Comparison of ENCODE assay signal across 16 cellular contexts in the genomic region with DNA sequence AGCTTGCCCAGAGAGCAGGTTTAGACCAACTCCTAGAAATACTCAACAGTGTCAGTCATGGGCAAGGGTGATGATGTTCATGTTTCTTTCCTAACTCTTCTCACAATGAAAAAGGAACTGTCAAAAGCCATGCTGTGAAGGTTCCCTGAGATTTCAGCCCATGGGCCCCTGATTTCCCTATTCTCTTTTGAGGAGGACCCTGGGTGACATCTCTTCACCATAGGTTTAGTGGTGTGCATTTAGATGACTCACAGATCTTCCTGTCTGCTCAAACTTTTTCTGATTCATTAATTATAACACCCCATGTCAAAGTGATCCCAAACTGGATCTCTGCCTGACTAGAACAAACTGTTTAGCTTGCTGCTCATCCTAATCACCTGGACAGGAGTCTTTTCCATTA.
DNase-seq lines count a peak whose midpoint lies in the region; TF ChIP-seq lines count a peak whose summit lies in the region.
"Had no signal": no experiment of that assay in that cellular context is flagged by ENCODE, and none has a peak within 500 bp of the region (broad histone marks: within the 10 kb centered on the region; RNA-seq: fewer than 3 reads in every experiment).

No MANE protein-coding gene starts in this region.

- no peak for TF ChIP-seq POLR2A in NB4 (IDR thresholded peaks at IDR 0.05; ENCODE audit: extremely low read depth, insufficient read length)
- no peak for TF ChIP-seq POLR2A in transverse colon (IDR thresholded peaks at IDR 0.05)

- H3K27me3 Mint-ChIP-seq in activated naive CD4-positive, alpha-beta T cell treated with anti-CD3 and anti-CD28 coated beads for 36 hours (ENCODE audit: low read depth), result no peaks in the 10 kb centered on the region
- H3K27me3 Mint-ChIP-seq in activated naive CD4-positive, alpha-beta T cell treated with anti-CD3 and anti-CD28 coated beads, Interleukin-2, amount 10 ng/mL, durations not matched to agents 7 days and 5 days, result no peaks in the 10 kb centered on the region
- no peaks in the 10 kb centered on the region for H3K27me3 Mint-ChIP-seq in stimulated activated naive CD8-positive, alpha-beta T cell treated with anti-CD3 and anti-CD28 coated beads, Interleukin-15, Interleukin-2, amounts not matched to agents 100 ng/mL and 50 ng/mL, for 24 hours
- H3K27me3 Mint-ChIP-seq: IgD-negative memory B cell had no signal

- H3K4me3 ChIP-seq in NB4 (ENCODE audit: low read depth, low read length) (no peak overlapping the region), mammary epithelial cell (replicated peaks in 1 of 3; ENCODE audit: insufficient read depth in 1 of 3, low read depth in 2 of 3, low read length in 3 of 3) (no peak overlapping the region), transverse colon (no peak overlapping the region), trophoblast cell (ENCODE audit: low read depth, low read length) (no peak overlapping the region)
- H3K4me3 ChIP-seq: esophagus muscularis mucosa, heart right ventricle, SJSA1 had no signal

- H3K9me3 ChIP-seq in mammary epithelial cell (replicated peaks; ENCODE audit: insufficient read depth, low read length) (no peaks in the 10 kb centered on the region), transverse colon (no peaks in the 10 kb centered on the region), trophoblast cell (ENCODE audit: insufficient read depth, low read depth, low read length) (no peaks in the 10 kb centered on the region)
- H3K9me3 ChIP-seq: esophagus muscularis mucosa, heart right ventricle, neutrophil, SJSA1 had no signal

- no peak overlapping the region for H2AK5ac ChIP-seq in trophoblast cell (ENCODE audit: low read length)

- H3K79me1 ChIP-seq in trophoblast cell (ENCODE audit: low read length), result no peaks in the 10 kb centered on the region

- no peak for TF ChIP-seq CTCF in NB4 (IDR thresholded peaks at IDR 0.05; ENCODE audit: low read depth, low read length)
- no peak for TF ChIP-seq CTCF in mammary epithelial cell (conservative IDR thresholded peaks at IDR 0.05 in 1 of 2, IDR thresholded peaks at IDR 0.05 in 1 of 2; ENCODE audit: extremely low read depth in 1 of 2, insufficient read depth in 1 of 2, low read depth in 1 of 2, low read length in 2 of 2)
- no peak for TF ChIP-seq CTCF in transverse colon (IDR thresholded peaks at IDR 0.05)

- H2AFZ ChIP-seq in mammary epithelial cell (ENCODE audit: low read depth, low read length), result no peak overlapping the region
- no peak overlapping the region for H2AFZ ChIP-seq in trophoblast cell (ENCODE audit: insufficient read depth, low read length, poor library complexity)

- peaks cover 44% of the 10 kb centered on the region for H3K4me1 Mint-ChIP-seq in activated naive CD4-positive, alpha-beta T cell treated with anti-CD3 and anti-CD28 coated beads for 36 hours (ENCODE audit: low read depth)
- H3K4me1 Mint-ChIP-seq in activated naive CD4-positive, alpha-beta T cell treated with anti-CD3 and anti-CD28 coated beads, Interleukin-2, amount 10 ng/mL, durations not matched to agents 7 days and 5 days, result peaks cover 21% of the 10 kb centered on the region
- peaks cover 56% of the 10 kb centered on the region for H3K4me1 Mint-ChIP-seq in stimulated activated naive CD8-positive, alpha-beta T cell treated with anti-CD3 and anti-CD28 coated beads, Interleukin-15, Interleukin-2, amounts not matched to agents 100 ng/mL and 50 ng/mL, for 24 hours (ENCODE audit: low read depth)

- H3K27me3 ChIP-seq in mammary epithelial cell (ENCODE audit: insufficient read depth, low read length) (no peaks in the 10 kb centered on the region), transverse colon (no peaks in the 10 kb centered on the region), trophoblast cell (ENCODE audit: insufficient read depth, low read length) (no peaks in the 10 kb centered on the region)
- H3K27me3 ChIP-seq: brain microvascular endothelial cell, esophagus muscularis mucosa, heart right ventricle, neutrophil, SJSA1 had no signal

- H3K9ac ChIP-seq in mammary epithelial cell (ENCODE audit: insufficient read depth, low read length), result no peak overlapping the region
- no peak overlapping the region for H3K9ac ChIP-seq in trophoblast cell (ENCODE audit: low read length)

- no peak overlapping the region for H3K23ac ChIP-seq in trophoblast cell (ENCODE audit: low read length)

- BruUV-seq in mammary epithelial cell (replicated peaks; lab: Mats Ljungman, UMichigan), result no TSS peak

- H3K4me1 ChIP-seq in mammary epithelial cell (ENCODE audit: insufficient read depth, low read length) (no peaks in the 10 kb centered on the region), transverse colon (no peaks in the 10 kb centered on the region), trophoblast cell (ENCODE audit: control insufficient read depth in 1 of 2, insufficient read depth in 2 of 2, low read length in 2 of 2) (no peaks in the 10 kb centered on the region)

- no peak overlapping the region for H4K91ac ChIP-seq in trophoblast cell (ENCODE audit: low read depth, low read length)

- H4K8ac ChIP-seq in trophoblast cell (ENCODE audit: low read depth, low read length), result no peak overlapping the region

- in situ Hi-C loops in mammary epithelial cell (cut with MboI; ENCODE audit: low sequenced_read_pairs in 2 of 2), result no loop called here
- in situ Hi-C loops in transverse colon (cut with MboI; ENCODE audit: low pct_ligation_motif_present in 1 of 4, low pct_unique_long_range_greater_than_20kb in 1 of 4, low sequenced_read_pairs in 3 of 4), result no loop called here

- intact Hi-C loops in activated naive CD4-positive, alpha-beta T cell treated with anti-CD3 and anti-CD28 coated beads for 36 hours (cut with micrococcal nuclease), result loop anchor here (1.0 to 2.0 kb wide), 2 partner anchors 16 to 31 kb away; no protein-coding TSS in a partner anchor
- intact Hi-C loops in mammary epithelial cell (cut with micrococcal nuclease), result no loop called here
- intact Hi-C loops in transverse colon (cut with DNase I; ENCODE audit: low total_unique reads), result no loop called here

- no peak overlapping the region for H3K4me2 ChIP-seq in mammary epithelial cell (ENCODE audit: insufficient read depth, low read depth, low read length)
- H3K4me2 ChIP-seq in trophoblast cell (ENCODE audit: low read length), result no peak overlapping the region

- H4K12ac ChIP-seq in trophoblast cell (ENCODE audit: low read depth, low read length), result no peak overlapping the region

- no peak for TF ChIP-seq EP300 in transverse colon (IDR thresholded peaks at IDR 0.05; ENCODE audit: low read depth)

- H3K27ac ChIP-seq in mammary epithelial cell (ENCODE audit: insufficient read depth, low read depth, low read length) (no peak overlapping the region), transverse colon (no peak overlapping the region), trophoblast cell (ENCODE audit: low read depth, low read length) (no peak overlapping the region)
- H3K27ac ChIP-seq: brain microvascular endothelial cell, esophagus muscularis mucosa, heart right ventricle, neutrophil, SJSA1 had no signal

- H3K36me3 Mint-ChIP-seq in activated naive CD4-positive, alpha-beta T cell treated with anti-CD3 and anti-CD28 coated beads for 36 hours (ENCODE audit: low read depth), result no peaks in the 10 kb centered on the region
- no peaks in the 10 kb centered on the region for H3K36me3 Mint-ChIP-seq in activated naive CD4-positive, alpha-beta T cell treated with anti-CD3 and anti-CD28 coated beads, Interleukin-2, amount 10 ng/mL, durations not matched to agents 7 days and 5 days
- H3K36me3 Mint-ChIP-seq in stimulated activated naive CD8-positive, alpha-beta T cell treated with anti-CD3 and anti-CD28 coated beads, Interleukin-15, Interleukin-2, amounts not matched to agents 100 ng/mL and 50 ng/mL, for 24 hours (ENCODE audit: low read depth), result no peaks in the 10 kb centered on the region

- H2BK120ac ChIP-seq in trophoblast cell (ENCODE audit: insufficient read depth, low read length, poor library complexity), result no peak overlapping the region

- DNase-seq in activated naive CD4-positive, alpha-beta T cell treated with anti-CD3 and anti-CD28 coated beads for 36 hours, result peak; percentile 37
- no peak for DNase-seq in activated naive CD4-positive, alpha-beta T cell treated with anti-CD3 and anti-CD28 coated beads, Interleukin-2, amount 10 ng/mL, durations not matched to agents 7 days and 5 days
- DNase-seq in NB4 (ENCODE audit: low read depth), result peak; percentile 37
- DNase-seq in mammary epithelial cell, result peak; percentile 12
- DNase-seq in NCI-H748 treated with DMSO at 0.1 percent for 48 hours (lab: John Stamatoyannopoulos, UW), result no peak
- no peak for DNase-seq in transverse colon
- DNase-seq in trophoblast cell, result no peak
- DNase-seq: brain microvascular endothelial cell, heart right ventricle, mesenchymal stem cell, NCI-H1417 treated with DMSO at 0.1 percent for 48 hours had no signal

- no peak overlapping the region for H3K4ac ChIP-seq in trophoblast cell (ENCODE audit: low read depth, low read length)

- H3K14ac ChIP-seq in trophoblast cell (ENCODE audit: low read length), result no peak overlapping the region

- no peak overlapping the region for H2BK5ac ChIP-seq in trophoblast cell (ENCODE audit: low read depth, low read length, poor library complexity)

- dilution Hi-C loops in mammary epithelial cell (cut with HindIII; ENCODE audit: low sequenced_read_pairs), result no loop called here

- CTCF ChIA-PET in activated naive CD4-positive, alpha-beta T cell treated with anti-CD3 and anti-CD28 coated beads for 36 hours (lab: Charles Lee), result no interaction called here
- CTCF ChIA-PET in activated naive CD4-positive, alpha-beta T cell treated with anti-CD3 and anti-CD28 coated beads, Interleukin-2, amount 10 ng/mL, durations not matched to agents 7 days and 5 days (lab: Charles Lee), result no interaction called here
- CTCF ChIA-PET in mammary epithelial cell (lab: Charles Lee; ENCODE audit: low non-redundant PET), result interaction anchor here (0.6 kb wide), 1 partner anchor 225 kb away, joined by 4 read pairs; no protein-coding TSS in a partner anchor

- H3K9me3 Mint-ChIP-seq in activated naive CD4-positive, alpha-beta T cell treated with anti-CD3 and anti-CD28 coated beads for 36 hours, result no peaks in the 10 kb centered on the region
- H3K9me3 Mint-ChIP-seq in activated naive CD4-positive, alpha-beta T cell treated with anti-CD3 and anti-CD28 coated beads, Interleukin-2, amount 10 ng/mL, durations not matched to agents 7 days and 5 days, result no peaks in the 10 kb centered on the region
- no peaks in the 10 kb centered on the region for H3K9me3 Mint-ChIP-seq in stimulated activated naive CD8-positive, alpha-beta T cell treated with anti-CD3 and anti-CD28 coated beads, Interleukin-15, Interleukin-2, amounts not matched to agents 100 ng/mL and 50 ng/mL, for 24 hours
- H3K9me3 Mint-ChIP-seq: IgD-negative memory B cell had no signal

- H3K27ac Mint-ChIP-seq in activated naive CD4-positive, alpha-beta T cell treated with anti-CD3 and anti-CD28 coated beads for 36 hours, result no peak overlapping the region
- no peak overlapping the region for H3K27ac Mint-ChIP-seq in activated naive CD4-positive, alpha-beta T cell treated with anti-CD3 and anti-CD28 coated beads, Interleukin-2, amount 10 ng/mL, durations not matched to agents 7 days and 5 days
- peak overlapping the region; percentile 53 for H3K27ac Mint-ChIP-seq in stimulated activated naive CD8-positive, alpha-beta T cell treated with anti-CD3 and anti-CD28 coated beads, Interleukin-15, Interleukin-2, amounts not matched to agents 100 ng/mL and 50 ng/mL, for 24 hours
- H3K27ac Mint-ChIP-seq: IgD-negative memory B cell had no signal

- no peak overlapping the region for H3K4me3 Mint-ChIP-seq in activated naive CD4-positive, alpha-beta T cell treated with anti-CD3 and anti-CD28 coated beads for 36 hours
- no peak overlapping the region for H3K4me3 Mint-ChIP-seq in activated naive CD4-positive, alpha-beta T cell treated with anti-CD3 and anti-CD28 coated beads, Interleukin-2, amount 10 ng/mL, durations not matched to agents 7 days and 5 days
- no peak overlapping the region for H3K4me3 Mint-ChIP-seq in stimulated activated naive CD8-positive, alpha-beta T cell treated with anti-CD3 and anti-CD28 coated beads, Interleukin-15, Interleukin-2, amounts not matched to agents 100 ng/mL and 50 ng/mL, for 24 hours
- H3K4me3 Mint-ChIP-seq: IgD-negative memory B cell had no signal

- H2BK12ac ChIP-seq in trophoblast cell (ENCODE audit: low read length), result no peak overlapping the region

- H3K36me3 ChIP-seq in mammary epithelial cell (ENCODE audit: insufficient read depth, low read length) (no peaks in the 10 kb centered on the region), transverse colon (no peaks in the 10 kb centered on the region), trophoblast cell (ENCODE audit: control insufficient read depth in 1 of 2, insufficient read depth in 2 of 2, low read length in 2 of 2) (no peaks in the 10 kb centered on the region)
- H3K36me3 ChIP-seq: brain microvascular endothelial cell, esophagus muscularis mucosa, heart right ventricle, neutrophil, SJSA1 had no signal

- H3K79me2 ChIP-seq in mammary epithelial cell (ENCODE audit: insufficient read depth, low read length) (peaks cover 3% of the 10 kb centered on the region), trophoblast cell (ENCODE audit: control insufficient read depth, insufficient read depth, low read length, poor library complexity) (no peaks in the 10 kb centered on the region)

- no peaks in the 10 kb centered on the region for H4K20me1 ChIP-seq in mammary epithelial cell (ENCODE audit: insufficient read depth, low read length)

- no peak overlapping the region for H3K18ac ChIP-seq in trophoblast cell (ENCODE audit: low read length)

Comparison
In these comparisons a context has a peak if more than half of its experiments do, and no peak if none do; other contexts are left out.
1. DNase-seq: peak in activated naive CD4-positive, alpha-beta T cell treated with anti-CD3 and anti-CD28 coated beads for 36 hours (single experiment), NB4 (single experiment) and mammary epithelial cell (single experiment); none in activated naive CD4-positive, alpha-beta T cell treated with anti-CD3 and anti-CD28 coated beads, Interleukin-2, amount 10 ng/mL, durations not matched to agents 7 days and 5 days (single experiment), NCI-H748 treated with DMSO at 0.1 percent for 48 hours (single experiment), transverse colon (single experiment) and trophoblast cell (0 of 2).